Comparison of ENCODE assay signal across 1 cellular context in the genomic region with DNA sequence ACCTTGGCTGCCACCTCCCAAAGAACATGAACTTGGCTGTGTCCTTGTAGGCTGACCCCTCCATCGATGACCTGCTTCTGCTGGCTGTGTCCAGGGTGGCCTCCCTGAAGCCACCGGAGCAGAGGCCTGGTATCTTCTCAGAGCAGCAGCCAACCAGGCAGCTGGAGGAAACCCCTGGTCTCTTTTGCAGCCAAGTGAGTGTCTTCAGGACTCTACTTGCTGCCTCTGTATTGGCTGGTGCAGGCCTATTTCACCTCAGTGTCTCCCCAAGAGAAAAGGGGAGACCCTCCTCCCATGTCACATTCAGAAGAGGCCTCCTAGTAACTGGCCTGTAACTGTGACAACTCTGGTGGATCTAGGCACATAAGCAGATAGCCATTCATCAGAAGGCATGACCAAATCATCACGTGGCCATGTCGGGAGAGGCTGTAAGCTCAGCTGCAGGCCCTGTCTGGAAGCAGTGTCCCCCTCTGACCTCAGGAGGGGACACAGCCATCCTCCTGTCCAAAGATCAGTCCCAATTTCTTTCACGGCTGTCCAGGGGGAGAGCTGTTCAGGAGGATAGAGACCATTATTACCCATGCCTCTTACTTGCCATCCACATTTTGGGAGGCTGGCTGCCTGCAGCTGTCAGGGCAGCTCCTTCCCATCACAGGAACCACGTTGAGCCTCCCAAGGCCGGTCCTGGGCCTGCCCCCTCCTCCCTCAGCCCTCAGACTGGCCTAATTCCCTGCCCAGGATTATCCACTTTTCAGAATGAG.
TF ChIP-seq lines count a peak whose summit lies in the region.

No MANE protein-coding gene starts in this region.

TF ChIP-seq in HepG2, 621 proteins besides CTCF, POLR2A, EP300 and RAD21 (continued from another document and continues in another):
- TF ChIP-seq, protein P1, sequence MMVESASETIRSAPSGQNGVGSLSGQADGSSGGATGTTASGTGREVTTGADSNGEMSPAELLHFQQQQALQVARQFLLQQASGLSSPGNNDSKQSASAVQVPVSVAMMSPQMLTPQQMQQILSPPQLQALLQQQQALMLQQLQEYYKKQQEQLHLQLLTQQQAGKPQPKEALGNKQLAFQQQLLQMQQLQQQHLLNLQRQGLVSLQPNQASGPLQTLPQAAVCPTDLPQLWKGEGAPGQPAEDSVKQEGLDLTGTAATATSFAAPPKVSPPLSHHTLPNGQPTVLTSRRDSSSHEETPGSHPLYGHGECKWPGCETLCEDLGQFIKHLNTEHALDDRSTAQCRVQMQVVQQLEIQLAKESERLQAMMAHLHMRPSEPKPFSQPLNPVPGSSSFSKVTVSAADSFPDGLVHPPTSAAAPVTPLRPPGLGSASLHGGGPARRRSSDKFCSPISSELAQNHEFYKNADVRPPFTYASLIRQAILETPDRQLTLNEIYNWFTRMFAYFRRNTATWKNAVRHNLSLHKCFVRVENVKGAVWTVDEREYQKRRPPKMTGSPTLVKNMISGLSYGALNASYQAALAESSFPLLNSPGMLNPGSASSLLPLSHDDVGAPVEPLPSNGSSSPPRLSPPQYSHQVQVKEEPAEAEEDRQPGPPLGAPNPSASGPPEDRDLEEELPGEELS (CRISPR knock-in tag; IDR thresholded peaks at IDR 0.05), result peak; percentile 71
- TF ChIP-seq NBN (conservative IDR thresholded peaks at IDR 0.05) (no peak), ZNF792 (CRISPR knock-in tag; IDR thresholded peaks at IDR 0.05) (no peak), ZNF124 (CRISPR knock-in tag; IDR thresholded peaks at IDR 0.05) (no peak), CBX2 (IDR thresholded peaks at IDR 0.05; ENCODE audit: low read depth, low read length) (no peak), CBX2 (CRISPR knock-in tag; IDR thresholded peaks at IDR 0.05; ENCODE audit: low read depth) (no peak), IRF2 (CRISPR knock-in tag; IDR thresholded peaks at IDR 0.05) (0 out of 2 replicates have a peak, but pooled peaks have one; percentile 45), SP1 (IDR thresholded peaks at IDR 0.05) (no peak), SP1 (CRISPR knock-in tag; IDR thresholded peaks at IDR 0.05) (peak; percentile 7; the same call in 1 of the 2 replicates), SNAI1 (CRISPR knock-in tag; IDR thresholded peaks at IDR 0.05; ENCODE audit: borderline replicate concordance) (no peak), KLF6 (CRISPR knock-in tag; IDR thresholded peaks at IDR 0.05) (no peak), RFX3 (CRISPR knock-in tag; IDR thresholded peaks at IDR 0.05) (no peak; the same call in 1 of the 2 replicates), ARNT2 (CRISPR knock-in tag; IDR thresholded peaks at IDR 0.05; ENCODE audit: low read depth) (peak; percentile 70; the same call in 1 of the 2 replicates), NRL (CRISPR knock-in tag; IDR thresholded peaks at IDR 0.05; ENCODE audit: borderline replicate concordance) (peak; percentile 78; the same call in 1 of the 2 replicates), GATAD2A (CRISPR knock-in tag; IDR thresholded peaks at IDR 0.05) (peak; percentile 26; the same call in 1 of the 2 replicates), TP53 (CRISPR knock-in tag; conservative IDR thresholded peaks at IDR 0.05) (no peak), ZNF549 (CRISPR knock-in tag; IDR thresholded peaks at IDR 0.05) (no peak), KAT2B (IDR thresholded peaks at IDR 0.05; ENCODE audit: borderline replicate concordance, low read depth, low read length) (no peak), ZBTB20 (CRISPR knock-in tag; IDR thresholded peaks at IDR 0.05; ENCODE audit: borderline replicate concordance, low read depth) (no peak; the same call in 1 of the 2 replicates), TAF15 (IDR thresholded peaks at IDR 0.05; ENCODE audit: low read depth, low read length, poor library complexity, severe bottlenecking) (no peak), ZFP37 (CRISPR knock-in tag; IDR thresholded peaks at IDR 0.05; ENCODE audit: borderline replicate concordance) (0 out of 2 replicates have a peak, but pooled peaks have one; percentile 47), ZNF430 (CRISPR knock-in tag; IDR thresholded peaks at IDR 0.05) (peak; percentile 77; the same call in 1 of the 2 replicates), TSC22D2 (CRISPR knock-in tag; IDR thresholded peaks at IDR 0.05; ENCODE audit: borderline replicate concordance) (no peak)
- TF ChIP-seq, protein P2, sequence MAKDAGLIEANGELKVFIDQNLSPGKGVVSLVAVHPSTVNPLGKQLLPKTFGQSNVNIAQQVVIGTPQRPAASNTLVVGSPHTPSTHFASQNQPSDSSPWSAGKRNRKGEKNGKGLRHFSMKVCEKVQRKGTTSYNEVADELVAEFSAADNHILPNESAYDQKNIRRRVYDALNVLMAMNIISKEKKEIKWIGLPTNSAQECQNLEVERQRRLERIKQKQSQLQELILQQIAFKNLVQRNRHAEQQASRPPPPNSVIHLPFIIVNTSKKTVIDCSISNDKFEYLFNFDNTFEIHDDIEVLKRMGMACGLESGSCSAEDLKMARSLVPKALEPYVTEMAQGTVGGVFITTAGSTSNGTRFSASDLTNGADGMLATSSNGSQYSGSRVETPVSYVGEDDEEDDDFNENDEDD (CRISPR knock-in tag; IDR thresholded peaks at IDR 0.05; ENCODE audit: borderline replicate concordance), result peak; percentile 52
- TF ChIP-seq, protein P3, sequence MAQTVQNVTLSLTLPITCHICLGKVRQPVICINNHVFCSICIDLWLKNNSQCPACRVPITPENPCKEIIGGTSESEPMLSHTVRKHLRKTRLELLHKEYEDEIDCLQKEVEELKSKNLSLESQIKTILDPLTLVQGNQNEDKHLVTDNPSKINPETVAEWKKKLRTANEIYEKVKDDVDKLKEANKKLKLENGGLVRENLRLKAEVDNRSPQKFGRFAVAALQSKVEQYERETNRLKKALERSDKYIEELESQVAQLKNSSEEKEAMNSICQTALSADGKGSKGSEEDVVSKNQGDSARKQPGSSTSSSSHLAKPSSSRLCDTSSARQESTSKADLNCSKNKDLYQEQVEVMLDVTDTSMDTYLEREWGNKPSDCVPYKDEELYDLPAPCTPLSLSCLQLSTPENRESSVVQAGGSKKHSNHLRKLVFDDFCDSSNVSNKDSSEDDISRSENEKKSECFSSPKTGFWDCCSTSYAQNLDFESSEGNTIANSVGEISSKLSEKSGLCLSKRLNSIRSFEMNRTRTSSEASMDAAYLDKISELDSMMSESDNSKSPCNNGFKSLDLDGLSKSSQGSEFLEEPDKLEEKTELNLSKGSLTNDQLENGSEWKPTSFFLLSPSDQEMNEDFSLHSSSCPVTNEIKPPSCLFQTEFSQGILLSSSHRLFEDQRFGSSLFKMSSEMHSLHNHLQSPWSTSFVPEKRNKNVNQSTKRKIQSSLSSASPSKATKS (CRISPR knock-in tag; IDR thresholded peaks at IDR 0.05), result no peak
- TF ChIP-seq, protein P4, sequence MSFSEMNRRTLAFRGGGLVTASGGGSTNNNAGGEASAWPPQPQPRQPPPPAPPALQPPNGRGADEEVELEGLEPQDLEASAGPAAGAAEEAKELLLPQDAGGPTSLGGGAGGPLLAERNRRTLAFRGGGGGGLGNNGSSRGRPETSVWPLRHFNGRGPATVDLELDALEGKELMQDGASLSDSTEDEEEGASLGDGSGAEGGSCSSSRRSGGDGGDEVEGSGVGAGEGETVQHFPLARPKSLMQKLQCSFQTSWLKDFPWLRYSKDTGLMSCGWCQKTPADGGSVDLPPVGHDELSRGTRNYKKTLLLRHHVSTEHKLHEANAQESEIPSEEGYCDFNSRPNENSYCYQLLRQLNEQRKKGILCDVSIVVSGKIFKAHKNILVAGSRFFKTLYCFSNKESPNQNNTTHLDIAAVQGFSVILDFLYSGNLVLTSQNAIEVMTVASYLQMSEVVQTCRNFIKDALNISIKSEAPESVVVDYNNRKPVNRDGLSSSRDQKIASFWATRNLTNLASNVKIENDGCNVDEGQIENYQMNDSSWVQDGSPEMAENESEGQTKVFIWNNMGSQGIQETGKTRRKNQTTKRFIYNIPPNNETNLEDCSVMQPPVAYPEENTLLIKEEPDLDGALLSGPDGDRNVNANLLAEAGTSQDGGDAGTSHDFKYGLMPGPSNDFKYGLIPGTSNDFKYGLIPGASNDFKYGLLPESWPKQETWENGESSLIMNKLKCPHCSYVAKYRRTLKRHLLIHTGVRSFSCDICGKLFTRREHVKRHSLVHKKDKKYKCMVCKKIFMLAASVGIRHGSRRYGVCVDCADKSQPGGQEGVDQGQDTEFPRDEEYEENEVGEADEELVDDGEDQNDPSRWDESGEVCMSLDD (CRISPR knock-in tag; IDR thresholded peaks at IDR 0.05; ENCODE audit: borderline replicate concordance), result no peak
- TF ChIP-seq, protein P5, sequence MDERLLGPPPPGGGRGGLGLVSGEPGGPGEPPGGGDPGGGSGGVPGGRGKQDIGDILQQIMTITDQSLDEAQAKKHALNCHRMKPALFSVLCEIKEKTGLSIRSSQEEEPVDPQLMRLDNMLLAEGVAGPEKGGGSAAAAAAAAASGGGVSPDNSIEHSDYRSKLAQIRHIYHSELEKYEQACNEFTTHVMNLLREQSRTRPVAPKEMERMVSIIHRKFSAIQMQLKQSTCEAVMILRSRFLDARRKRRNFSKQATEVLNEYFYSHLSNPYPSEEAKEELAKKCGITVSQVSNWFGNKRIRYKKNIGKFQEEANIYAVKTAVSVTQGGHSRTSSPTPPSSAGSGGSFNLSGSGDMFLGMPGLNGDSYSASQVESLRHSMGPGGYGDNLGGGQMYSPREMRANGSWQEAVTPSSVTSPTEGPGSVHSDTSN (CRISPR knock-in tag; IDR thresholded peaks at IDR 0.05), result no peak
- TF ChIP-seq, protein P6, sequence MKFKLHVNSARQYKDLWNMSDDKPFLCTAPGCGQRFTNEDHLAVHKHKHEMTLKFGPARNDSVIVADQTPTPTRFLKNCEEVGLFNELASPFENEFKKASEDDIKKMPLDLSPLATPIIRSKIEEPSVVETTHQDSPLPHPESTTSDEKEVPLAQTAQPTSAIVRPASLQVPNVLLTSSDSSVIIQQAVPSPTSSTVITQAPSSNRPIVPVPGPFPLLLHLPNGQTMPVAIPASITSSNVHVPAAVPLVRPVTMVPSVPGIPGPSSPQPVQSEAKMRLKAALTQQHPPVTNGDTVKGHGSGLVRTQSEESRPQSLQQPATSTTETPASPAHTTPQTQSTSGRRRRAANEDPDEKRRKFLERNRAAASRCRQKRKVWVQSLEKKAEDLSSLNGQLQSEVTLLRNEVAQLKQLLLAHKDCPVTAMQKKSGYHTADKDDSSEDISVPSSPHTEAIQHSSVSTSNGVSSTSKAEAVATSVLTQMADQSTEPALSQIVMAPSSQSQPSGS (CRISPR knock-in tag; IDR thresholded peaks at IDR 0.05), result no peak
- TF ChIP-seq, protein P7, sequence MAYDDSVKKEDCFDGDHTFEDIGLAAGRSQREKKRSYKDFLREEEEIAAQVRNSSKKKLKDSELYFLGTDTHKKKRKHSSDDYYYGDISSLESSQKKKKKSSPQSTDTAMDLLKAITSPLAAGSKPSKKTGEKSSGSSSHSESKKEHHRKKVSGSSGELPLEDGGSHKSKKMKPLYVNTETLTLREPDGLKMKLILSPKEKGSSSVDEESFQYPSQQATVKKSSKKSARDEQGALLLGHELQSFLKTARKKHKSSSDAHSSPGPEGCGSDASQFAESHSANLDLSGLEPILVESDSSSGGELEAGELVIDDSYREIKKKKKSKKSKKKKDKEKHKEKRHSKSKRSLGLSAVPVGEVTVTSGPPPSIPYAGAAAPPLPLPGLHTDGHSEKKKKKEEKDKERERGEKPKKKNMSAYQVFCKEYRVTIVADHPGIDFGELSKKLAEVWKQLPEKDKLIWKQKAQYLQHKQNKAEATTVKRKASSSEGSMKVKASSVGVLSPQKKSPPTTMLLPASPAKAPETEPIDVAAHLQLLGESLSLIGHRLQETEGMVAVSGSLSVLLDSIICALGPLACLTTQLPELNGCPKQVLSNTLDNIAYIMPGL (CRISPR knock-in tag; IDR thresholded peaks at IDR 0.05; ENCODE audit: borderline replicate concordance in 1 of 2, low read depth in 1 of 2), result no peak
- TF ChIP-seq, protein P8, sequence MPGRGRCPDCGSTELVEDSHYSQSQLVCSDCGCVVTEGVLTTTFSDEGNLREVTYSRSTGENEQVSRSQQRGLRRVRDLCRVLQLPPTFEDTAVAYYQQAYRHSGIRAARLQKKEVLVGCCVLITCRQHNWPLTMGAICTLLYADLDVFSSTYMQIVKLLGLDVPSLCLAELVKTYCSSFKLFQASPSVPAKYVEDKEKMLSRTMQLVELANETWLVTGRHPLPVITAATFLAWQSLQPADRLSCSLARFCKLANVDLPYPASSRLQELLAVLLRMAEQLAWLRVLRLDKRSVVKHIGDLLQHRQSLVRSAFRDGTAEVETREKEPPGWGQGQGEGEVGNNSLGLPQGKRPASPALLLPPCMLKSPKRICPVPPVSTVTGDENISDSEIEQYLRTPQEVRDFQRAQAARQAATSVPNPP (CRISPR knock-in tag; IDR thresholded peaks at IDR 0.05), result no peak; the same call in 1 of the 2 replicates
- TF ChIP-seq, protein P9, sequence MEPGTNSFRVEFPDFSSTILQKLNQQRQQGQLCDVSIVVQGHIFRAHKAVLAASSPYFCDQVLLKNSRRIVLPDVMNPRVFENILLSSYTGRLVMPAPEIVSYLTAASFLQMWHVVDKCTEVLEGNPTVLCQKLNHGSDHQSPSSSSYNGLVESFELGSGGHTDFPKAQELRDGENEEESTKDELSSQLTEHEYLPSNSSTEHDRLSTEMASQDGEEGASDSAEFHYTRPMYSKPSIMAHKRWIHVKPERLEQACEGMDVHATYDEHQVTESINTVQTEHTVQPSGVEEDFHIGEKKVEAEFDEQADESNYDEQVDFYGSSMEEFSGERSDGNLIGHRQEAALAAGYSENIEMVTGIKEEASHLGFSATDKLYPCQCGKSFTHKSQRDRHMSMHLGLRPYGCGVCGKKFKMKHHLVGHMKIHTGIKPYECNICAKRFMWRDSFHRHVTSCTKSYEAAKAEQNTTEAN (CRISPR knock-in tag; conservative IDR thresholded peaks at IDR 0.05), result 0 out of 2 replicates have a peak, but pooled peaks have one; percentile 64
- TF ChIP-seq, protein P10, sequence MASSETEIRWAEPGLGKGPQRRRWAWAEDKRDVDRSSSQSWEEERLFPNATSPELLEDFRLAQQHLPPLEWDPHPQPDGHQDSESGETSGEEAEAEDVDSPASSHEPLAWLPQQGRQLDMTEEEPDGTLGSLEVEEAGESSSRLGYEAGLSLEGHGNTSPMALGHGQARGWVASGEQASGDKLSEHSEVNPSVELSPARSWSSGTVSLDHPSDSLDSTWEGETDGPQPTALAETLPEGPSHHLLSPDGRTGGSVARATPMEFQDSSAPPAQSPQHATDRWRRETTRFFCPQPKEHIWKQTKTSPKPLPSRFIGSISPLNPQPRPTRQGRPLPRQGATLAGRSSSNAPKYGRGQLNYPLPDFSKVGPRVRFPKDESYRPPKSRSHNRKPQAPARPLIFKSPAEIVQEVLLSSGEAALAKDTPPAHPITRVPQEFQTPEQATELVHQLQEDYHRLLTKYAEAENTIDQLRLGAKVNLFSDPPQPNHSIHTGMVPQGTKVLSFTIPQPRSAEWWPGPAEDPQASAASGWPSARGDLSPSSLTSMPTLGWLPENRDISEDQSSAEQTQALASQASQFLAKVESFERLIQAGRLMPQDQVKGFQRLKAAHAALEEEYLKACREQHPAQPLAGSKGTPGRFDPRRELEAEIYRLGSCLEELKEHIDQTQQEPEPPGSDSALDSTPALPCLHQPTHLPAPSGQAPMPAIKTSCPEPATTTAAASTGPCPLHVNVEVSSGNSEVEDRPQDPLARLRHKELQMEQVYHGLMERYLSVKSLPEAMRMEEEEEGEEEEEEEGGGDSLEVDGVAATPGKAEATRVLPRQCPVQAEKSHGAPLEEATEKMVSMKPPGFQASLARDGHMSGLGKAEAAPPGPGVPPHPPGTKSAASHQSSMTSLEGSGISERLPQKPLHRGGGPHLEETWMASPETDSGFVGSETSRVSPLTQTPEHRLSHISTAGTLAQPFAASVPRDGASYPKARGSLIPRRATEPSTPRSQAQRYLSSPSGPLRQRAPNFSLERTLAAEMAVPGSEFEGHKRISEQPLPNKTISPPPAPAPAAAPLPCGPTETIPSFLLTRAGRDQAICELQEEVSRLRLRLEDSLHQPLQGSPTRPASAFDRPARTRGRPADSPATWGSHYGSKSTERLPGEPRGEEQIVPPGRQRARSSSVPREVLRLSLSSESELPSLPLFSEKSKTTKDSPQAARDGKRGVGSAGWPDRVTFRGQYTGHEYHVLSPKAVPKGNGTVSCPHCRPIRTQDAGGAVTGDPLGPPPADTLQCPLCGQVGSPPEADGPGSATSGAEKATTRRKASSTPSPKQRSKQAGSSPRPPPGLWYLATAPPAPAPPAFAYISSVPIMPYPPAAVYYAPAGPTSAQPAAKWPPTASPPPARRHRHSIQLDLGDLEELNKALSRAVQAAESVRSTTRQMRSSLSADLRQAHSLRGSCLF (CRISPR knock-in tag; IDR thresholded peaks at IDR 0.05; ENCODE audit: borderline replicate concordance), result no peak
